Comparison of ENCODE assay signal across 7 cellular contexts in the genomic region with DNA sequence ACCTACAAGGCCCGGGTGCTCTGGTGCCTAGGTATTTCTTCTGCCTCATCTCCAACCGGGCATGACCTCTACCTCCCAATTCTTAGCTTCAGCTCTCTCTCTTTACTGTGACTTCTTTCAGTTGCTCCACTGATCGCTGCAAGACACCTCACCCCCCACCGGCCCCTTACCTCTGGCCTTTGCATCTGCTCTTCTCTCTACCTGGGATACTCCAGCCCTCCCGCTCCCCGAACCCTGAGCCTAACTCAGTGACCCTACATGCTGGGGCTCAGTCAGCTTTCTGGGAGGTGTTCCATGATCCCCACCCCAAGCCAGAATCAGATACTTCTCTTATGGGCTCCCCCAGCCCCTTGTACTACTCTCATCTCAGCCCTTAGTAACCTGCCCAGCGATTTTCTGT.
"Had no signal": no experiment of that assay in that cellular context is flagged by ENCODE, and none has a peak within 500 bp of the region (broad histone marks: within the 10 kb centered on the region; RNA-seq: fewer than 3 reads in every experiment).

No MANE protein-coding gene starts in this region.

- H3K9ac ChIP-seq: KMS-11 had no signal

- H3K27ac ChIP-seq: HL-60, KMS-11 had no signal

- H3K4me3 ChIP-seq: K562 had no signal

- ATAC-seq: HepG2, K562 had no signal

- DNase-seq: IMR-90, KBM-7, KG1 had no signal

- H3K4me2 ChIP-seq: KMS-11 had no signal
